Comparison of ENCODE assay signal across 1 cellular context in genomic region chr11:45995342-45995734, GRCh38.
A peak's percentile ranks its signal among the peaks of the same experiment; 100 is the strongest.
TF ChIP-seq lines count a peak whose summit lies in the region.

No MANE protein-coding gene starts in this region.

TF ChIP-seq in K562, 482 proteins besides CTCF, POLR2A, EP300 and RAD21 (continued from another document and continues in another):
- peak; percentile 53; the same call in 1 of the 2 replicates for TF ChIP-seq TCF7L2 (IDR thresholded peaks at IDR 0.05; ENCODE audit: low read depth, low read length)
- TF ChIP-seq CHD7 (IDR thresholded peaks at IDR 0.05; ENCODE audit: low read depth, low read length), result no peak
- no peak for TF ChIP-seq ZNF41 (CRISPR knock-in tag; conservative IDR thresholded peaks at IDR 0.05)
- peak; percentile 52; the same call in 1 of the 2 replicates for TF ChIP-seq MBD2 (IDR thresholded peaks at IDR 0.05; ENCODE audit: borderline replicate concordance, low read depth)
- peak; percentile 33; the same call in 1 of the 2 replicates for TF ChIP-seq CREM (IDR thresholded peaks at IDR 0.05; ENCODE audit: low read depth)
- TF ChIP-seq ZEB2 (IDR thresholded peaks at IDR 0.05), result peak; percentile 44; the same call in 1 of the 2 replicates
- peak; percentile 33; the same call in 1 of the 2 replicates for TF ChIP-seq CC2D1A (IDR thresholded peaks at IDR 0.05)
- TF ChIP-seq FOXK2 (conservative IDR thresholded peaks at IDR 0.05 in 1 of 2, IDR thresholded peaks at IDR 0.05 in 1 of 2; ENCODE audit: low read depth in 2 of 2), result peak; percentile 19 to 96; a peak in 3 of 4 replicates
- no peak for TF ChIP-seq ZBTB7A (IDR thresholded peaks at IDR 0.05; ENCODE audit: borderline replicate concordance, control insufficient read depth, low read depth, low read length)
- no peak for TF ChIP-seq NKRF (IDR thresholded peaks at IDR 0.05; ENCODE audit: borderline replicate concordance)
- TF ChIP-seq E2F3 (CRISPR knock-in tag; IDR thresholded peaks at IDR 0.05), result no peak
- peak; percentile 46 for TF ChIP-seq PKNOX1 (IDR thresholded peaks at IDR 0.05)
- peak; percentile 77 for TF ChIP-seq MYC (IDR thresholded peaks at IDR 0.05; ENCODE audit: low read depth, low read length)
- TF ChIP-seq MYC (CRISPR knock-in tag; IDR thresholded peaks at IDR 0.05; ENCODE audit: borderline replicate concordance, low read depth), result no peak
- TF ChIP-seq NFIC (IDR thresholded peaks at IDR 0.05), result peak; percentile 57; the same call in 1 of the 2 replicates
- TF ChIP-seq DPF2 (IDR thresholded peaks at IDR 0.05), result peak; percentile 91
- peak; percentile 93 for TF ChIP-seq TEAD4 (IDR thresholded peaks at IDR 0.05; ENCODE audit: low read length)
- TF ChIP-seq TEAD4 (CRISPR knock-in tag; IDR thresholded peaks at IDR 0.05; ENCODE audit: borderline replicate concordance), result no peak
- peak in 1 of 2 experiments; percentile 27; a peak in 1 of 4 replicates for TF ChIP-seq ZMIZ1 (IDR thresholded peaks at IDR 0.05; ENCODE audit: low read depth in 2 of 2, low read length in 2 of 2)
- TF ChIP-seq GATA2 (CRISPR knock-in tag; IDR thresholded peaks at IDR 0.05), result peak; percentile 46; the same call in 1 of the 2 replicates
- TF ChIP-seq FOS (IDR thresholded peaks at IDR 0.05; ENCODE audit: extremely low read depth, insufficient read length), result peak; percentile 6
- TF ChIP-seq ZFPM2 (CRISPR knock-in tag; IDR thresholded peaks at IDR 0.05), result no peak
- TF ChIP-seq ATF7 (IDR thresholded peaks at IDR 0.05), result peak; percentile 95
- TF ChIP-seq SOX6 (IDR thresholded peaks at IDR 0.05), result peak; percentile 70
- peak in 1 of 2 experiments; percentile 68; a peak in 1 of 4 replicates for TF ChIP-seq TEAD1 (CRISPR knock-in tag; IDR thresholded peaks at IDR 0.05)
- TF ChIP-seq MEIS2 (IDR thresholded peaks at IDR 0.05; ENCODE audit: partially characterized antibody), result peak; percentile 68
- TF ChIP-seq ILK (tag; IDR thresholded peaks at IDR 0.05; ENCODE audit: borderline replicate concordance, low read depth), result no peak
- TF ChIP-seq ZNF12 (CRISPR knock-in tag; IDR thresholded peaks at IDR 0.05), result peak; percentile 48; the same call in 1 of the 2 replicates
- peak; percentile 90 for TF ChIP-seq POLR2AphosphoS5 (IDR thresholded peaks at IDR 0.05; ENCODE audit: control insufficient read depth, insufficient read depth, low read depth, low read length)
- peak; percentile 36 for TF ChIP-seq KDM5B (IDR thresholded peaks at IDR 0.05; ENCODE audit: insufficient replicate concordance, low read depth, low read length)
- peak; percentile 54; the same call in 1 of the 2 replicates for TF ChIP-seq SMARCC2 (IDR thresholded peaks at IDR 0.05; ENCODE audit: low read depth)
- no peak for TF ChIP-seq HDAC8 (tag; IDR thresholded peaks at IDR 0.05)
- TF ChIP-seq BHLHE40 (IDR thresholded peaks at IDR 0.05; ENCODE audit: low read length), result peak; percentile 50
- peak; percentile 76; the same call in 1 of the 2 replicates for TF ChIP-seq STAT5A (IDR thresholded peaks at IDR 0.05; ENCODE audit: borderline replicate concordance, low read length)
- TF ChIP-seq E2F1 (CRISPR knock-in tag; IDR thresholded peaks at IDR 0.05), result no peak
- TF ChIP-seq HDAC2 (IDR thresholded peaks at IDR 0.05), result peak; percentile 31; the same call in 1 of the 2 replicates
- peak; percentile 14; the same call in 1 of the 2 replicates for TF ChIP-seq CREB1 (IDR thresholded peaks at IDR 0.05)
- no peak for TF ChIP-seq CREB1 (CRISPR knock-in tag; IDR thresholded peaks at IDR 0.05)
- peak; percentile 94 for TF ChIP-seq ARID1B (IDR thresholded peaks at IDR 0.05)
- no peak for TF ChIP-seq NR4A1 (CRISPR knock-in tag; IDR thresholded peaks at IDR 0.05)
- no peak for TF ChIP-seq NR4A1 (tag; IDR thresholded peaks at IDR 0.05)
- peak; percentile 10; the same call in 1 of the 2 replicates for TF ChIP-seq EP400 (IDR thresholded peaks at IDR 0.05)
- TF ChIP-seq MNT (conservative IDR thresholded peaks at IDR 0.05), result peak; percentile 46 to 72; a peak in 3 of 4 replicates
- peak; percentile 80 for TF ChIP-seq SMARCE1 (IDR thresholded peaks at IDR 0.05)
- no peak; the same call in 1 of the 2 replicates for TF ChIP-seq ZNF431 (CRISPR knock-in tag; IDR thresholded peaks at IDR 0.05)
- TF ChIP-seq FOXM1 (IDR thresholded peaks at IDR 0.05; ENCODE audit: low read depth), result peak; percentile 64
- TF ChIP-seq FOXM1 (CRISPR knock-in tag; IDR thresholded peaks at IDR 0.05; ENCODE audit: low read depth), result no peak
